16 cellular contexts compared by ENCODE assay signal in genomic region chr2:127735537-127736399, GRCh38. TPM values are rescaled to one million over a fixed set of nuclear protein-coding genes. Genes with fewer than 3 reads are reported as not detected.
DNase-seq lines count a peak whose midpoint lies in the region; ATAC-seq, FAIRE-seq and TF ChIP-seq lines count a peak whose summit lies in the region.
"Had no signal": no experiment of that assay in that cellular context is flagged by ENCODE, and none has a peak within 500 bp of the region (broad histone marks: within the 10 kb centered on the region; RNA-seq: fewer than 3 reads in every experiment).

No MANE protein-coding gene starts in this region.

- H3K4me1 Mint-ChIP-seq in activated CD8-positive, alpha-beta memory T cell treated with anti-CD3 and anti-CD28 coated beads, Interleukin-2, amount 10 ng/mL, durations not matched to agents 7 days and 5 days, result peaks cover 23% of the 10 kb centered on the region
- H3K4me1 Mint-ChIP-seq in activated T-helper 1 cell treated with anti-CD3 and anti-CD28 coated beads, Interleukin-12 subunit alpha, Interleukin-12 subunit beta, Interleukin-2, Interleukin-4 antibody, amounts not matched to agents 30 ng/mL and 10 ng/mL and 1 ng/mL, durations not matched to agents 14 hours and 24 hours and 36 hours (ENCODE audit: low read depth), result peaks cover 24% of the 10 kb centered on the region
- H3K4me1 Mint-ChIP-seq: mesothelial cell of epicardium had no signal

- DNase-seq in RCC 7860 (ENCODE audit: low spot score) (peak; percentile 76), lung (ENCODE audit: low spot score) (no peak), NCI-H748 treated with DMSO at 0.1 percent for 48 hours (lab: John Stamatoyannopoulos, UW) (no peak), AG20443 (ENCODE audit: low spot score) (no peak)
- no peak for DNase-seq in activated CD8-positive, alpha-beta memory T cell treated with anti-CD3 and anti-CD28 coated beads, Interleukin-2, amount 10 ng/mL, durations not matched to agents 7 days and 5 days
- no peak for DNase-seq in activated T-helper 1 cell treated with anti-CD3 and anti-CD28 coated beads, Interleukin-12 subunit alpha, Interleukin-12 subunit beta, Interleukin-2, Interleukin-4 antibody, amounts not matched to agents 30 ng/mL and 10 ng/mL and 1 ng/mL, durations not matched to agents 14 hours and 24 hours and 36 hours (ENCODE audit: low spot score)
- DNase-seq: activated T-cell treated with anti-CD3 and anti-CD28 coated beads, Interleukin-2, amount 50 U/mL, for 1 hour; caudate nucleus; CD4-positive, alpha-beta memory T cell; foreskin fibroblast; NCI-H187 treated with DMSO at 0.1 percent for 48 hours; sigmoid colon had no signal

- peaks cover 2 to 3% of the 10 kb centered on the region in 2 donors for H3K36me3 ChIP-seq in lung (ENCODE audit: control insufficient read depth in 2 of 2, insufficient read depth in 2 of 2, low read length in 2 of 2)

- H3K27me3 ChIP-seq in lung (ENCODE audit: control insufficient read depth, insufficient read depth), result no peaks in the 10 kb centered on the region
- H3K27me3 ChIP-seq: sigmoid colon had no signal

- FAIRE-seq in RCC 7860 (lab: Jason Lieb, UNC), result peak; percentile 99

- no peak overlapping the region for H3K4me3 ChIP-seq in lung
- H3K4me3 ChIP-seq: sigmoid colon had no signal

- peaks cover 33% of the 10 kb centered on the region for H3K36me3 Mint-ChIP-seq in activated CD8-positive, alpha-beta memory T cell treated with anti-CD3 and anti-CD28 coated beads, Interleukin-2, amount 10 ng/mL, durations not matched to agents 7 days and 5 days
- H3K36me3 Mint-ChIP-seq in activated T-helper 1 cell treated with anti-CD3 and anti-CD28 coated beads, Interleukin-12 subunit alpha, Interleukin-12 subunit beta, Interleukin-2, Interleukin-4 antibody, amounts not matched to agents 30 ng/mL and 10 ng/mL and 1 ng/mL, durations not matched to agents 14 hours and 24 hours and 36 hours (ENCODE audit: low read depth), result peaks cover 23% of the 10 kb centered on the region

- no peak overlapping the region for H3K27ac ChIP-seq in lung (ENCODE audit: low read depth in 1 of 2, low read length in 1 of 2)
- H3K27ac ChIP-seq: sigmoid colon had no signal

- H3K9me3 Mint-ChIP-seq in activated CD8-positive, alpha-beta memory T cell treated with anti-CD3 and anti-CD28 coated beads, Interleukin-2, amount 10 ng/mL, durations not matched to agents 7 days and 5 days (ENCODE audit: low read depth), result no peaks in the 10 kb centered on the region
- no peaks in the 10 kb centered on the region for H3K9me3 Mint-ChIP-seq in activated T-helper 1 cell treated with anti-CD3 and anti-CD28 coated beads, Interleukin-12 subunit alpha, Interleukin-12 subunit beta, Interleukin-2, Interleukin-4 antibody, amounts not matched to agents 30 ng/mL and 10 ng/mL and 1 ng/mL, durations not matched to agents 14 hours and 24 hours and 36 hours
- H3K9me3 Mint-ChIP-seq: CD4-positive, alpha-beta memory T cell; mesothelial cell of epicardium had no signal

- no peaks in the 10 kb centered on the region for H3K9me3 ChIP-seq in lung (ENCODE audit: control insufficient read depth in 2 of 2, insufficient read depth in 1 of 2, low read length in 1 of 2)
- H3K9me3 ChIP-seq: sigmoid colon had no signal

- intact Hi-C loops in activated T-helper 1 cell treated with anti-CD3 and anti-CD28 coated beads, Interleukin-12 subunit alpha, Interleukin-12 subunit beta, Interleukin-2, Interleukin-4 antibody, amounts not matched to agents 30 ng/mL and 10 ng/mL and 1 ng/mL, durations not matched to agents 14 hours and 24 hours and 36 hours (cut with micrococcal nuclease), result loop anchor here (5.0 kb wide), 1 partner anchor 577 kb away; no protein-coding TSS in a partner anchor

- no peak overlapping the region for H3K27ac Mint-ChIP-seq in activated CD8-positive, alpha-beta memory T cell treated with anti-CD3 and anti-CD28 coated beads, Interleukin-2, amount 10 ng/mL, durations not matched to agents 7 days and 5 days
- no peak overlapping the region for H3K27ac Mint-ChIP-seq in activated T-helper 1 cell treated with anti-CD3 and anti-CD28 coated beads, Interleukin-12 subunit alpha, Interleukin-12 subunit beta, Interleukin-2, Interleukin-4 antibody, amounts not matched to agents 30 ng/mL and 10 ng/mL and 1 ng/mL, durations not matched to agents 14 hours and 24 hours and 36 hours
- H3K27ac Mint-ChIP-seq: mesothelial cell of epicardium had no signal

- peaks cover 2 to 8% of the 10 kb centered on the region in 2 donors for H3K4me1 ChIP-seq in lung (ENCODE audit: control insufficient read depth in 2 of 2, insufficient read depth in 2 of 2, low read length in 2 of 2)

- no peak for TF ChIP-seq CTCF in lung (IDR thresholded peaks at IDR 0.05; ENCODE audit: control extremely low read depth, extremely low read depth)

- ATAC-seq in GM18517 (IDR thresholded peaks at IDR 0.05; ENCODE audit: unreplicated experiment) (peak; percentile 72), HG02588 (IDR thresholded peaks at IDR 0.05; ENCODE audit: unreplicated experiment) (peak; percentile 59), lung (ENCODE audit: insufficient read depth, low FRiP score) (peak; percentile 49)
- ATAC-seq in activated CD8-positive, alpha-beta memory T cell treated with anti-CD3 and anti-CD28 coated beads, Interleukin-2, amount 10 ng/mL, durations not matched to agents 7 days and 5 days, result no peak
- ATAC-seq: HCT116 had no signal

- H3K27me3 Mint-ChIP-seq in activated CD8-positive, alpha-beta memory T cell treated with anti-CD3 and anti-CD28 coated beads, Interleukin-2, amount 10 ng/mL, durations not matched to agents 7 days and 5 days, result no peaks in the 10 kb centered on the region
- no peaks in the 10 kb centered on the region for H3K27me3 Mint-ChIP-seq in activated T-helper 1 cell treated with anti-CD3 and anti-CD28 coated beads, Interleukin-12 subunit alpha, Interleukin-12 subunit beta, Interleukin-2, Interleukin-4 antibody, amounts not matched to agents 30 ng/mL and 10 ng/mL and 1 ng/mL, durations not matched to agents 14 hours and 24 hours and 36 hours (ENCODE audit: insufficient read depth)
- H3K27me3 Mint-ChIP-seq: CD4-positive, alpha-beta memory T cell had no signal

- CTCF ChIA-PET in activated CD8-positive, alpha-beta memory T cell treated with anti-CD3 and anti-CD28 coated beads, Interleukin-2, amount 10 ng/mL, durations not matched to agents 7 days and 5 days (lab: Charles Lee), result no interaction called here

- no peak overlapping the region for H3K4me3 Mint-ChIP-seq in activated CD8-positive, alpha-beta memory T cell treated with anti-CD3 and anti-CD28 coated beads, Interleukin-2, amount 10 ng/mL, durations not matched to agents 7 days and 5 days
- no peak overlapping the region for H3K4me3 Mint-ChIP-seq in activated T-helper 1 cell treated with anti-CD3 and anti-CD28 coated beads, Interleukin-12 subunit alpha, Interleukin-12 subunit beta, Interleukin-2, Interleukin-4 antibody, amounts not matched to agents 30 ng/mL and 10 ng/mL and 1 ng/mL, durations not matched to agents 14 hours and 24 hours and 36 hours
- H3K4me3 Mint-ChIP-seq: CD4-positive, alpha-beta memory T cell; mesothelial cell of epicardium had no signal

- 73 to 81% methylated on average over 3 of the region's 3 CpGs for WGBS in lung, 2 donors

RNA-seq across cellular contexts. Expression of gene SFT2D3, which starts 34.5 kb away (rescaled TPM):
- 10 to 100 TPM in 1 of 2 donors, 1 to 10 TPM in 1; 7.1 to 11.0 TPM for total RNA-seq in lung
- polyA plus RNA-seq in lung, result 1 to 10 TPM; 5.0 to 9.9 TPM
- total RNA-seq in activated CD8-positive, alpha-beta memory T cell treated with anti-CD3 and anti-CD28 coated beads, Interleukin-2, amount 10 ng/mL, durations not matched to agents 7 days and 5 days, result 1 to 10 TPM; 4.1 to 4.6 TPM
- total RNA-seq in activated T-helper 1 cell treated with anti-CD3 and anti-CD28 coated beads, Interleukin-12 subunit alpha, Interleukin-12 subunit beta, Interleukin-2, Interleukin-4 antibody, amounts not matched to agents 30 ng/mL and 10 ng/mL and 1 ng/mL, durations not matched to agents 14 hours and 24 hours and 36 hours, result 6.6 and 7.1 TPM in 2 replicates
